ENCODE assay signal across 17 cellular contexts in genomic region chr12:124836759-124837158, GRCh38.
"Had no signal": no experiment of that assay in that cellular context is flagged by ENCODE, and none has a peak within 500 bp of the region (broad histone marks: within the 10 kb centered on the region; RNA-seq: fewer than 3 reads in every experiment).

No MANE protein-coding gene starts in this region.

- DNase-seq: activated CD4-positive, alpha-beta T cell treated with anti-CD3 and anti-CD28 coated beads, Interleukin-2, amount 50 U/mL, for 1 hour; activated naive CD4-positive, alpha-beta T cell; aorta; endodermal cell; heart right ventricle; left colon; natural killer cell; spleen; stimulated activated CD4-positive, alpha-beta T cell treated with anti-CD3 and anti-CD28 coated beads, Interleukin-1b, Interleukin-23, amount 100 ng/mL, for 48 hours; SW 1271; thyroid gland; uterus had no signal

- H3K27me3 ChIP-seq: heart right ventricle, spleen, thyroid gland, uterus had no signal

- H3K9me3 Mint-ChIP-seq: activated T-helper 1 cell treated with anti-CD3 and anti-CD28 coated beads, Interleukin-12 subunit alpha, Interleukin-12 subunit beta, Interleukin-2, Interleukin-4 antibody, amounts not matched to agents 30 ng/mL and 10 ng/mL and 1 ng/mL, durations not matched to agents 14 hours and 24 hours and 36 hours; memory B cell; natural killer cell; stimulated activated effector memory CD8-positive, alpha-beta T cell treated with anti-CD3 and anti-CD28 coated beads, Interleukin-12 subunit alpha, Interleukin-12 subunit beta, amount 100 ng/mL, for 72 hours had no signal

- H3K27ac Mint-ChIP-seq: activated T-helper 1 cell treated with anti-CD3 and anti-CD28 coated beads, Interleukin-12 subunit alpha, Interleukin-12 subunit beta, Interleukin-2, Interleukin-4 antibody, amounts not matched to agents 30 ng/mL and 10 ng/mL and 1 ng/mL, durations not matched to agents 14 hours and 24 hours and 36 hours; natural killer cell; stimulated activated effector memory CD8-positive, alpha-beta T cell treated with anti-CD3 and anti-CD28 coated beads, Interleukin-12 subunit alpha, Interleukin-12 subunit beta, amount 100 ng/mL, for 72 hours had no signal

- H3K36me3 ChIP-seq: heart right ventricle, spleen, thyroid gland, uterus had no signal

- H3K27ac ChIP-seq: thyroid gland had no signal

- H3K27me3 Mint-ChIP-seq: memory B cell had no signal

- H3K4me3 Mint-ChIP-seq: activated T-helper 1 cell treated with anti-CD3 and anti-CD28 coated beads, Interleukin-12 subunit alpha, Interleukin-12 subunit beta, Interleukin-2, Interleukin-4 antibody, amounts not matched to agents 30 ng/mL and 10 ng/mL and 1 ng/mL, durations not matched to agents 14 hours and 24 hours and 36 hours; endodermal cell; memory B cell; natural killer cell; stimulated activated effector memory CD8-positive, alpha-beta T cell treated with anti-CD3 and anti-CD28 coated beads, Interleukin-12 subunit alpha, Interleukin-12 subunit beta, amount 100 ng/mL, for 72 hours had no signal

- H3K9me3 ChIP-seq: heart right ventricle, spleen, thyroid gland, uterus had no signal

- ATAC-seq: activated CD4-positive, CD25-positive, alpha-beta regulatory T cell treated with anti-CD3 and anti-CD28 coated beads, Interleukin-2, amount 50 U/mL, for 24 hours; heart right ventricle; left colon; natural killer cell; right cardiac atrium; stimulated activated effector memory CD8-positive, alpha-beta T cell treated with anti-CD3 and anti-CD28 coated beads, Interleukin-12 subunit alpha, Interleukin-12 subunit beta, amount 100 ng/mL, for 72 hours had no signal

- H3K4me3 ChIP-seq: heart right ventricle, spleen, thyroid gland, uterus had no signal

- H3K36me3 Mint-ChIP-seq: memory B cell; natural killer cell; stimulated activated effector memory CD8-positive, alpha-beta T cell treated with anti-CD3 and anti-CD28 coated beads, Interleukin-12 subunit alpha, Interleukin-12 subunit beta, amount 100 ng/mL, for 72 hours had no signal

- H3K4me1 Mint-ChIP-seq: natural killer cell; stimulated activated effector memory CD8-positive, alpha-beta T cell treated with anti-CD3 and anti-CD28 coated beads, Interleukin-12 subunit alpha, Interleukin-12 subunit beta, amount 100 ng/mL, for 72 hours had no signal
